ENCODE assay signal across 15 cellular contexts in the genomic region with DNA sequence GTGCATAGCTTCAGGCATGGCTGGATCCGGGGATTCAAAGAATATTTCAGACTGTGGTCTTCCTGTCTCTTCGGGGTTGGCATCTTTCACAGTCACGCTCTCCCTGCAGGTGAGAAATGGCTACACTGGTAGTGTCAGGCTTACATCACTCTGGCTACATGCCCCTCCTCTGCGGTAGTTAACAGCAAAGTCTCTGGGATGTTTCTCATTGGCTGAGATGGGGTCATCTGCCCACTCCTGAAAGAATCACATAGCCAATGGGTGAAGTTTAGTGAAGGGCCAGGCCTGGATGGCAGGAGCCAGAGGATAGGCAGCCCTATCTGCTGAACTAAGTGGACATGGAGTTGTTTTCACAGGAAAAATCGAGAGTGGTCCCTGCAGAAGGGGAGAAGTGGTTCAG.
DNase-seq lines count a peak whose midpoint lies in the region; TF ChIP-seq lines count a peak whose summit lies in the region.
"Had no signal": no experiment of that assay in that cellular context is flagged by ENCODE, and none has a peak within 500 bp of the region (broad histone marks: within the 10 kb centered on the region; RNA-seq: fewer than 3 reads in every experiment).

No MANE protein-coding gene starts in this region.

- peak; percentile 26 for DNase-seq in activated CD8-positive, alpha-beta memory T cell treated with anti-CD3 and anti-CD28 coated beads for 24 hours
- no peak for DNase-seq in activated CD8-positive, alpha-beta memory T cell treated with anti-CD3 and anti-CD28 coated beads, Interleukin-2, amount 50 U/mL, for 48 hours
- peak; percentile 16 for DNase-seq in RPMI7951 (ENCODE audit: low read depth)
- peak; percentile 68 for DNase-seq in endodermal cell
- peak; percentile 15 for DNase-seq in ureter (ENCODE audit: low spot score)
- no peak for DNase-seq in activated naive CD4-positive, alpha-beta T cell treated with Interleukin-2 at 50 U/mL for 16 hours
- DNase-seq in activated T-cell treated with anti-CD3 and anti-CD28 coated beads for 4 hours, result no peak
- DNase-seq in dorsolateral prefrontal cortex, result no peak
- DNase-seq: DND-41, HFFc6, NCI-H2029, NCI-H2171, NCI-H774 had no signal

- H3K9me3 Mint-ChIP-seq in endodermal cell, result no peaks in the 10 kb centered on the region
- H3K9me3 Mint-ChIP-seq: HFFc6 had no signal

- H3K27ac ChIP-seq in endodermal cell (ENCODE audit: low read depth, low read length) (no peak overlapping the region), dorsolateral prefrontal cortex (no peak overlapping the region)
- H3K27ac ChIP-seq: A549, C4-2B had no signal

- H3K4me1 ChIP-seq in endodermal cell (ENCODE audit: control insufficient read depth, insufficient read depth, low read length), result no peaks in the 10 kb centered on the region
- H3K4me1 ChIP-seq: A549 had no signal

- H3K36me3 ChIP-seq in endodermal cell (ENCODE audit: control insufficient read depth, insufficient read depth, low read length), result no peaks in the 10 kb centered on the region

- H3K4me3 ChIP-seq in endodermal cell (ENCODE audit: low read length) (no peak overlapping the region), dorsolateral prefrontal cortex (no peak overlapping the region)
- H3K4me3 ChIP-seq: A549 had no signal

- no peak overlapping the region for H3K9ac ChIP-seq in endodermal cell (ENCODE audit: extremely low read depth, low read length, poor library complexity, severe bottlenecking)

- TF ChIP-seq CTCF in endodermal cell (conservative IDR thresholded peaks at IDR 0.05), result no peak
- no peak for TF ChIP-seq CTCF in dorsolateral prefrontal cortex (IDR thresholded peaks at IDR 0.05 in 54 of 56, conservative IDR thresholded peaks at IDR 0.05 in 2 of 56; ENCODE audit: low read depth in 1 of 56, partially characterized antibody in 56 of 56)

- H3K4me3 Mint-ChIP-seq in endodermal cell, result no peak overlapping the region
- H3K4me3 Mint-ChIP-seq: HFFc6 had no signal

- no peaks in the 10 kb centered on the region for H3K27me3 Mint-ChIP-seq in endodermal cell (ENCODE audit: insufficient read depth)

- no peaks in the 10 kb centered on the region for H3K36me3 Mint-ChIP-seq in endodermal cell (ENCODE audit: low read depth)

- 85 to 89% methylated on average over 5 of the region's 5 CpGs for WGBS in endodermal cell (ENCODE audit: insufficient coverage in 1 of 2, insufficient read length in 1 of 2), 2 experiments

- no peaks in the 10 kb centered on the region for H3K9me3 ChIP-seq in endodermal cell (ENCODE audit: control insufficient read depth, low read length)
- H3K9me3 ChIP-seq: A549 had no signal

- no peak overlapping the region for H3K27ac Mint-ChIP-seq in endodermal cell
- H3K27ac Mint-ChIP-seq: HFFc6 had no signal

- H3K27me3 ChIP-seq in endodermal cell (ENCODE audit: control insufficient read depth, insufficient read depth, low read length, poor library complexity, severe bottlenecking) (no peaks in the 10 kb centered on the region), dorsolateral prefrontal cortex (peaks cover 0 to 26% (median 0%) of the 10 kb centered on the region in 45 donors)

- peaks cover 16% of the 10 kb centered on the region for H3K4me1 Mint-ChIP-seq in endodermal cell

- intact Hi-C loops in dorsolateral prefrontal cortex (cut with DNase I), result no loop called here

Comparison
In these comparisons a context has a peak if more than half of its experiments do, and no peak if none do; other contexts are left out.
1. DNase-seq: peak in activated CD8-positive, alpha-beta memory T cell treated with anti-CD3 and anti-CD28 coated beads for 24 hours (single experiment), RPMI7951 (single experiment), endodermal cell (single experiment) and ureter (single experiment); none in activated CD8-positive, alpha-beta memory T cell treated with anti-CD3 and anti-CD28 coated beads, Interleukin-2, amount 50 U/mL, for 48 hours (single experiment), activated naive CD4-positive, alpha-beta T cell treated with Interleukin-2 at 50 U/mL for 16 hours (single experiment), activated T-cell treated with anti-CD3 and anti-CD28 coated beads for 4 hours (single experiment) and dorsolateral prefrontal cortex (0 of 10).